ENCODE assay signal across 8 cellular contexts in the genomic region with DNA sequence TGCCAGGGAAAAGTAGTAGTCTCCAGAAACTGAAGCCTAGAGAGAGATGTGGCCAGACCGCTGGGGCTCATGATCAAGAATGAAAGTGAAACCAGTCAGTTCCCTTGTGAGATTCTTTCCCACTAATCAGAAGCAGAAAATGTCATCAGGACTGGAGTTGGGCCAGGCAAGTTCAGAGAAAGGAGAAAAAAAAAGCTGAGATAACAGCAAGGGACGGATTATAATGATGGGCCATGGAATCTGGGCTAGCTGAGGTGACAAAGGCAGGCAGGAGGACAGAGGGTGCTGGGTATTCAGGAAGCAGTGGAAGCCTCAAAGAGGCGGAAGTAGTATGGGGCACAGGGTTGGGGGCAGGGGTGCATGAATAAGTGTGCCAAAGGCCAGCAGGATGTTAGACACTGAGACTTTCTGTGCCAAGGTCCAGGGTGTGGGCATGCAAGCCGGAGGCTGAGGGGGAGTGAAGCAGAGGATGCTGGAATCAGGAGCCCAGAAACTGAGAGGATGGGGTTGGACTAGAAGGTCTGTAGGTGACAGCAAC. TPM values are rescaled to one million over a fixed set of nuclear protein-coding genes. Genes with fewer than 3 reads are reported as not detected.
A peak's percentile ranks its signal among the peaks of the same experiment; 100 is the strongest.
DNase-seq lines count a peak whose midpoint lies in the region; ATAC-seq and TF ChIP-seq lines count a peak whose summit lies in the region.

No MANE protein-coding gene starts in this region.

- TF ChIP-seq CTCF in coronary artery (IDR thresholded peaks at IDR 0.05) (no peak), stomach (IDR thresholded peaks at IDR 0.05) (no peak)

- peaks cover 0 to 4% (median 0%) of the 10 kb centered on the region in 3 donors for H3K27me3 ChIP-seq in stomach

- H3K9me3 ChIP-seq in stomach, result no peaks in the 10 kb centered on the region

- no peak for TF ChIP-seq POLR2A in stomach (IDR thresholded peaks at IDR 0.05)

- 0 to 24% (median 9%) methylated on average over 4 of the region's 4 CpGs for WGBS in stomach, 5 donors

- in situ Hi-C loops in ACHN (cut with HindIII; ENCODE audit: low pct_ligation_motif_present, low pct_unique_long_range_greater_than_20kb, low sequenced_read_pairs), result no loop called here

- ATAC-seq in GM18868 (IDR thresholded peaks at IDR 0.05; ENCODE audit: unreplicated experiment), result peak; percentile 39

- H3K27ac ChIP-seq in coronary artery (peak overlapping the region; percentile 50 to 69), stomach (peak overlapping the region; percentile 71 to 89 (median 83))

- TF ChIP-seq EP300 in stomach (IDR thresholded peaks at IDR 0.05), result no peak

- peaks cover 0 to 10% (median 4%) of the 10 kb centered on the region in 4 donors for H3K36me3 ChIP-seq in stomach

- peaks cover 4 to 57% (median 38%) of the 10 kb centered on the region in 4 donors for H3K4me1 ChIP-seq in stomach

- DNase-seq in ACHN, result peak; percentile 64
- DNase-seq in KG1 (lab: John Stamatoyannopoulos, UW), result peak; percentile 28
- peak in 3 of 4 experiments; percentile 1 to 8 (median 3) for DNase-seq in activated CD4-positive, CD25-positive, alpha-beta regulatory T cell (lab: John Stamatoyannopoulos, UW)
- peak; percentile 78 for DNase-seq in coronary artery (ENCODE audit: low spot score)
- DNase-seq in medulla oblongata (ENCODE audit: extremely low spot score), result peak; percentile 74
- DNase-seq in stomach, result peak; percentile 59
- DNase-seq in NCI-H510A treated with DMSO at 0.1 percent for 48 hours (lab: John Stamatoyannopoulos, UW), result no peak

- intact Hi-C loops in stomach (cut with DNase I; ENCODE audit: low total_unique reads), result no loop called here

- H3K4me3 ChIP-seq in coronary artery, result peak overlapping the region; percentile 60
- H3K4me3 ChIP-seq in stomach, result peak overlapping the region; percentile 20 to 86 (median 29)

RNA-seq across cellular contexts. Expression of a gene that starts 2.5 kb away (rescaled TPM):
- total RNA-seq in stomach, result 10 to 100 TPM in 3 of 5 donors, 1 to 10 TPM in 1, under 1 TPM in 1; 0.89 to 20.2 (median 14.8) TPM
- polyA plus RNA-seq in stomach, result 1 to 10 TPM; 3.8 to 8.1 (median 4.4) TPM

RNA-seq across cellular contexts. Expression of a gene that starts 21.7 kb away (rescaled TPM):
- total RNA-seq in stomach, result not detected
- polyA plus RNA-seq in stomach, result not detected
